Comparison of ENCODE assay signal across 1 cellular context in the genomic region with DNA sequence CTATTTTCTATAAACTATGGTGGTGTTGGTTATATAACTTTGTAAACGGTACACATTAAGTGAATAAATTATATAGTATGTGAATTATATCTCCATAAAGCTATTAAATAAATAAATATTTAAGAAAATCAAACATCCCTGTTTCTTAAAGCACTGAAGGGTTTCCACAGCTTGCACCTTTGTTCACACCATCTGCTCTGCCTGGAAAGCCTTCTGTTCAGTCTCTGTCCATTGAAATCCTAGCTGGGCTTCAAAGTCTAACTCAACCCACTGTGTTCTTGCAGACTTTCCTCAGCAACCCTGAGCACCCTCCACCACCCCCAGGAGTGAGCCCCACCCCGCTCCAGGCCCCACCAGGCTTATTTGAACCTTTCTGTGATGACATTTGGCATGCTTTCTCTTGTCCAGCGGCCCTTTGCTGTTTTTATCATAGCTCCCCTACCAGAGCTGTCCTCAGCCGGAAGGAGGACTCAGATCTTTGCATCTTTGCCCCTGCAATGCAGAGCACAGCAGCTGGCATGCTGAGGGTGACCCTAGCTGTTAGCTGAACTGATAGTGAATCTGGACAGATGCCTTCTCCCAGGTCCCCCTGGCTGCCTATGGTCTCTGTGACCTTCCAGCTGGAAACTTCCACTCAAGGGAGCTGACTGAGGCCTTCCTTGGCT.
TF ChIP-seq lines count a peak whose summit lies in the region.

No MANE protein-coding gene starts in this region.

TF ChIP-seq in IMR-90, 13 proteins besides CTCF, POLR2A, EP300 and RAD21:
- no peak for TF ChIP-seq MXI1 (IDR thresholded peaks at IDR 0.05; ENCODE audit: borderline replicate concordance, low read depth, low read length)
- TF ChIP-seq, protein P1, sequence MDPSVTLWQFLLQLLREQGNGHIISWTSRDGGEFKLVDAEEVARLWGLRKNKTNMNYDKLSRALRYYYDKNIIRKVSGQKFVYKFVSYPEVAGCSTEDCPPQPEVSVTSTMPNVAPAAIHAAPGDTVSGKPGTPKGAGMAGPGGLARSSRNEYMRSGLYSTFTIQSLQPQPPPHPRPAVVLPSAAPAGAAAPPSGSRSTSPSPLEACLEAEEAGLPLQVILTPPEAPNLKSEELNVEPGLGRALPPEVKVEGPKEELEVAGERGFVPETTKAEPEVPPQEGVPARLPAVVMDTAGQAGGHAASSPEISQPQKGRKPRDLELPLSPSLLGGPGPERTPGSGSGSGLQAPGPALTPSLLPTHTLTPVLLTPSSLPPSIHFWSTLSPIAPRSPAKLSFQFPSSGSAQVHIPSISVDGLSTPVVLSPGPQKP (IDR thresholded peaks at IDR 0.05; ENCODE audit: borderline replicate concordance, low read depth, low read length), result no peak
